Comparison of ENCODE assay signal across 24 cellular contexts in the genomic region with DNA sequence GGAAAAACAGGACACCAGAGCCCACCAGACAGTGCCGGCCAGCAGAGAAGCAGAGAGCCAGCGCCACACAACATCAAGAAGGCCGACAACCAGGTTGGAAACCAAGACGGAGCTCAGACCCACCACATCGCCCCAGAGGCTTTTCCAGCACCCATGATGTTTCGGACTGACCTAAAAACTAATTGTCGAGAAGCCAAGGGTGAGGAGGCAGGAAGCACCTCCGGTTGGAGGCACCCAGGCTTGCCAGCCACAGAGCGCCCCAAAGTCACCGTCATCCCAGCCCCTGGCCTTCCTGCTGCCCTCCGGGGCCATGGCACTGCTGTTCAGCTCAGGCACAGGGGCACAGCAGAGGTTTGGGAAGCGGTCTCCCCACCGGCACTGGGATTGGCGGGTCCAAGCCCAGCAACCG.
"Had no signal": no experiment of that assay in that cellular context is flagged by ENCODE, and none has a peak within 500 bp of the region (broad histone marks: within the 10 kb centered on the region; RNA-seq: fewer than 3 reads in every experiment).

No MANE protein-coding gene starts in this region.

- H3K36me3 ChIP-seq: cardiac muscle cell, ovary, vagina had no signal

- H3K4me1 ChIP-seq: body of pancreas, foreskin keratinocyte, psoas muscle, vagina had no signal

- H3K4me3 Mint-ChIP-seq: activated CD4-positive, alpha-beta memory T cell treated with anti-CD3 and anti-CD28 coated beads for 36 hours; activated naive CD4-positive, alpha-beta T cell treated with anti-CD3 and anti-CD28 coated beads for 36 hours; activated naive CD8-positive, alpha-beta T cell treated with anti-CD3 and anti-CD28 coated beads, Interleukin-2, amount 50 U/mL, for 24 hours; natural killer cell; stimulated activated memory B cell treated with anti-CD40 and anti-IgM and Interleukin-4, amounts not matched to agents 10 μg/mL and 1 μg/mL and 100 μg/mL, for 72 hours; T-cell; T-helper 2 cell treated with Interferon-gamma antibody and Interleukin-4, amounts not matched to agents 5 μg/mL and 100 μg/mL, for 36 hours had no signal

- H3K9me3 ChIP-seq: body of pancreas, ovary, vagina had no signal

- H3K27ac Mint-ChIP-seq: activated CD4-positive, alpha-beta memory T cell treated with anti-CD3 and anti-CD28 coated beads for 36 hours; activated naive CD4-positive, alpha-beta T cell treated with anti-CD3 and anti-CD28 coated beads for 36 hours; activated naive CD8-positive, alpha-beta T cell treated with anti-CD3 and anti-CD28 coated beads, Interleukin-2, amount 50 U/mL, for 24 hours; activated T-helper 2 cell treated with anti-CD3 and anti-CD28 coated beads, Interferon-gamma antibody, Interleukin-2, Interleukin-4, amounts not matched to agents 10 μg/mL and 5 μg/mL and 100 μg/mL, durations not matched to agents 14 hours and 24 hours and 36 hours; natural killer cell; stimulated activated memory B cell treated with anti-CD40 and anti-IgM and Interleukin-4, amounts not matched to agents 10 μg/mL and 1 μg/mL and 100 μg/mL, for 72 hours; T-cell; T-helper 2 cell treated with Interferon-gamma antibody and Interleukin-4, amounts not matched to agents 5 μg/mL and 100 μg/mL, for 36 hours had no signal

- H3K4me3 ChIP-seq: body of pancreas, cardiac muscle cell, ovary, psoas muscle, stomach, vagina had no signal

- DNase-seq: activated CD4-positive, alpha-beta memory T cell treated with anti-CD3 and anti-CD28 coated beads for 36 hours; activated CD4-positive, alpha-beta T cell treated with anti-CD3 and anti-CD28 coated beads for 4 hours; activated naive CD4-positive, alpha-beta T cell treated with anti-CD3 and anti-CD28 coated beads for 36 hours; activated naive CD8-positive, alpha-beta T cell treated with anti-CD3 and anti-CD28 coated beads, Interleukin-2, amount 50 U/mL, for 24 hours; activated T-cell treated with anti-CD3 and anti-CD28 coated beads for 4 hours; body of pancreas; effector memory CD4-positive, alpha-beta T cell; foreskin keratinocyte; left ventricle myocardium superior; midbrain; natural killer cell; psoas muscle; small intestine; stimulated activated CD4-positive, alpha-beta T cell treated with anti-CD3 and anti-CD28 coated beads, Interleukin-15, amount 100 ng/mL, for 24 hours; stomach; trophoblast cell had no signal

- H3K27ac ChIP-seq: body of pancreas, cardiac muscle cell, foreskin keratinocyte, psoas muscle, stomach, vagina, VCaP had no signal

- H3K27me3 Mint-ChIP-seq: activated CD4-positive, alpha-beta memory T cell treated with anti-CD3 and anti-CD28 coated beads for 36 hours; activated naive CD8-positive, alpha-beta T cell treated with anti-CD3 and anti-CD28 coated beads, Interleukin-2, amount 50 U/mL, for 24 hours; stimulated activated memory B cell treated with anti-CD40 and anti-IgM and Interleukin-4, amounts not matched to agents 10 μg/mL and 1 μg/mL and 100 μg/mL, for 72 hours; T-cell had no signal

- H3K27me3 ChIP-seq: body of pancreas, cardiac muscle cell, ovary, stomach, vagina had no signal

- H3K4me1 Mint-ChIP-seq: activated naive CD8-positive, alpha-beta T cell treated with anti-CD3 and anti-CD28 coated beads, Interleukin-2, amount 50 U/mL, for 24 hours; stimulated activated memory B cell treated with anti-CD40 and anti-IgM and Interleukin-4, amounts not matched to agents 10 μg/mL and 1 μg/mL and 100 μg/mL, for 72 hours; T-cell had no signal
